Comparison of ENCODE assay signal across 8 cellular contexts in the genomic region with DNA sequence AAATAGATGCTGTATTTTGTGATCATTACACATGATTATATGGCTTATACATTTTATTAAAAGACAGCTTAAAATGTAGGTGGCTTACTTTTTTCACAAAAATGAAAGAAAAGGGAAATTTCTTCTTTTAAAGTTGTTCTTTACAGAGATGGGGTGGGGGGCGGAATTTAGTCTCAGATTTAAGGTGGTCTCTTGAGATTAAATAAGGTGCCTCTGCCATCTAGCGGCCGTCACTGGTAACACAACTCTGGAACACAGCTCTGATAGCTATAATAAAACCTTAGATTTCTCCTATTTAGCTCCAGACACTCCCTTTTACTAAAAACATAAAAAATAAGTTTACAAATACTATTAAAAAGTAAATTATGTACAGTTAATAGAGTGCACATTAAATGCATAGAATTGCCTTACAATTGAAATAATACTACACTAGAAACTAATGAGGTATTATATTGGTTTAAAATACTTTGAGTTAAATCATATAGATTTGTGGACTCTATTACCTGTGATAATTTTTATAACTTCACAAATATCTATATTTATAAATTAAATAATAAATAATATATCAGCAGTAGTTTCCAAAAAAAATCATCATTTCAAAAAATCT.
DNase-seq lines count a peak whose midpoint lies in the region; ATAC-seq, FAIRE-seq and TF ChIP-seq lines count a peak whose summit lies in the region.

No MANE protein-coding gene starts in this region.

- H3K9me3 ChIP-seq in astrocyte (ENCODE audit: insufficient read depth, low read depth, low read length) = no peaks in the 10 kb centered on the region

- no peaks in the 10 kb centered on the region for H4K20me1 ChIP-seq in astrocyte (ENCODE audit: insufficient read depth, low read length)

- no peak overlapping the region for H3K9ac ChIP-seq in astrocyte (ENCODE audit: low read length)

- no peak overlapping the region for H3K4me3 ChIP-seq in astrocyte (ENCODE audit: insufficient read depth, low read depth, low read length)

- H3K27ac Mint-ChIP-seq in activated T-helper 1 cell treated with anti-CD3 and anti-CD28 coated beads, Interleukin-12 subunit alpha, Interleukin-12 subunit beta, Interleukin-2, Interleukin-4 antibody, amounts not matched to agents 30 ng/mL and 10 ng/mL and 1 ng/mL, durations not matched to agents 14 hours and 24 hours and 36 hours = no peak overlapping the region
- H3K27ac Mint-ChIP-seq in astrocyte (ENCODE audit: unreplicated experiment) = no peak overlapping the region

- DNase-seq in activated T-helper 1 cell treated with Interleukin-2 at 50 U/mL for 16 hours (ENCODE audit: low read depth) = peak; percentile 2
- DNase-seq in activated T-helper 1 cell treated with anti-CD3 and anti-CD28 coated beads, Interleukin-12 subunit alpha, Interleukin-12 subunit beta, Interleukin-2, Interleukin-4 antibody, amounts not matched to agents 30 ng/mL and 10 ng/mL and 1 ng/mL, durations not matched to agents 14 hours and 24 hours and 36 hours (ENCODE audit: low spot score) = no peak
- DNase-seq in astrocyte (ENCODE audit: low read depth) = no peak
- peak; percentile 9 for DNase-seq in iPS DF 4.7 (ENCODE audit: extremely low read depth, low spot score)
- DNase-seq in stimulated activated CD4-positive, alpha-beta T cell treated with anti-CD3 and anti-CD28 coated beads, Interleukin-1b, Interleukin-23, amount 100 ng/mL, for 1 hour (ENCODE audit: low read depth in 2 of 2) = peak; percentile 6 to 18

- intact Hi-C loops in activated T-helper 1 cell treated with anti-CD3 and anti-CD28 coated beads, Interleukin-12 subunit alpha, Interleukin-12 subunit beta, Interleukin-2, Interleukin-4 antibody, amounts not matched to agents 30 ng/mL and 10 ng/mL and 1 ng/mL, durations not matched to agents 14 hours and 24 hours and 36 hours (cut with micrococcal nuclease) = loop anchor here (1.0 kb wide), 1 partner anchor 1411 kb away; no protein-coding TSS in a partner anchor

- no peaks in the 10 kb centered on the region for H3K36me3 Mint-ChIP-seq in activated T-helper 1 cell treated with anti-CD3 and anti-CD28 coated beads, Interleukin-12 subunit alpha, Interleukin-12 subunit beta, Interleukin-2, Interleukin-4 antibody, amounts not matched to agents 30 ng/mL and 10 ng/mL and 1 ng/mL, durations not matched to agents 14 hours and 24 hours and 36 hours (ENCODE audit: low read depth)
- no peaks in the 10 kb centered on the region for H3K36me3 Mint-ChIP-seq in astrocyte (ENCODE audit: low read depth, unreplicated experiment)

- no peaks in the 10 kb centered on the region for H3K27me3 Mint-ChIP-seq in activated T-helper 1 cell treated with anti-CD3 and anti-CD28 coated beads, Interleukin-12 subunit alpha, Interleukin-12 subunit beta, Interleukin-2, Interleukin-4 antibody, amounts not matched to agents 30 ng/mL and 10 ng/mL and 1 ng/mL, durations not matched to agents 14 hours and 24 hours and 36 hours (ENCODE audit: insufficient read depth)
- no peaks in the 10 kb centered on the region for H3K27me3 Mint-ChIP-seq in astrocyte (ENCODE audit: low read depth, unreplicated experiment)

- no peak for FAIRE-seq in astrocyte (lab: Jason Lieb, UNC)

- no peak overlapping the region for H3K4me2 ChIP-seq in astrocyte (ENCODE audit: low read length)

- ATAC-seq in HG03565 (IDR thresholded peaks at IDR 0.05; ENCODE audit: unreplicated experiment) (peak; percentile 59), SK-N-SH treated with all-trans-retinoic acid at 6 μM for 48 hours (peak; percentile 67), GM19397 (IDR thresholded peaks at IDR 0.05; ENCODE audit: unreplicated experiment) (no peak)

- H3K4me1 Mint-ChIP-seq in activated T-helper 1 cell treated with anti-CD3 and anti-CD28 coated beads, Interleukin-12 subunit alpha, Interleukin-12 subunit beta, Interleukin-2, Interleukin-4 antibody, amounts not matched to agents 30 ng/mL and 10 ng/mL and 1 ng/mL, durations not matched to agents 14 hours and 24 hours and 36 hours (ENCODE audit: low read depth) = no peaks in the 10 kb centered on the region
- peaks cover 2% of the 10 kb centered on the region for H3K4me1 Mint-ChIP-seq in astrocyte (ENCODE audit: low read depth, unreplicated experiment)

- H3K27me3 ChIP-seq in astrocyte (ENCODE audit: insufficient read depth, low read length) = no peaks in the 10 kb centered on the region

- H3K9me3 Mint-ChIP-seq in activated T-helper 1 cell treated with anti-CD3 and anti-CD28 coated beads, Interleukin-12 subunit alpha, Interleukin-12 subunit beta, Interleukin-2, Interleukin-4 antibody, amounts not matched to agents 30 ng/mL and 10 ng/mL and 1 ng/mL, durations not matched to agents 14 hours and 24 hours and 36 hours = no peaks in the 10 kb centered on the region
- no peaks in the 10 kb centered on the region for H3K9me3 Mint-ChIP-seq in astrocyte (ENCODE audit: unreplicated experiment)

- H3K4me3 Mint-ChIP-seq in activated T-helper 1 cell treated with anti-CD3 and anti-CD28 coated beads, Interleukin-12 subunit alpha, Interleukin-12 subunit beta, Interleukin-2, Interleukin-4 antibody, amounts not matched to agents 30 ng/mL and 10 ng/mL and 1 ng/mL, durations not matched to agents 14 hours and 24 hours and 36 hours = no peak overlapping the region
- no peak overlapping the region for H3K4me3 Mint-ChIP-seq in astrocyte (ENCODE audit: unreplicated experiment)

- no peak overlapping the region for H3K27ac ChIP-seq in astrocyte (ENCODE audit: low read depth, low read length)

- no peaks in the 10 kb centered on the region for H3K36me3 ChIP-seq in astrocyte (ENCODE audit: insufficient read depth, low read length)

- H3K4me1 ChIP-seq in astrocyte (ENCODE audit: insufficient read depth, low read length) = no peaks in the 10 kb centered on the region

- no peaks in the 10 kb centered on the region for H3K79me2 ChIP-seq in astrocyte (ENCODE audit: insufficient read depth, low read length)

- TF ChIP-seq CTCF in astrocyte (IDR thresholded peaks at IDR 0.05; ENCODE audit: insufficient read depth, low read depth, low read length) = peak; percentile 91

- H2AFZ ChIP-seq in astrocyte (ENCODE audit: low read depth, low read length) = no peak overlapping the region

TF ChIP-seq in SK-N-SH treated with all-trans-retinoic acid at 6 μM for 48 hours, 23 proteins besides CTCF, POLR2A, EP300 and RAD21 (continues in another document):
- TF ChIP-seq OSR1 (CRISPR knock-in tag; IDR thresholded peaks at IDR 0.05) (no peak), CSDC2 (CRISPR knock-in tag; IDR thresholded peaks at IDR 0.05) (no peak), ZFP3 (CRISPR knock-in tag; IDR thresholded peaks at IDR 0.05) (no peak), ZC3H10 (CRISPR knock-in tag; IDR thresholded peaks at IDR 0.05) (no peak), ZNF8 (CRISPR knock-in tag; IDR thresholded peaks at IDR 0.05) (no peak), ZNF565 (CRISPR knock-in tag; conservative IDR thresholded peaks at IDR 0.05; ENCODE audit: low read depth) (no peak), PATZ1 (CRISPR knock-in tag; IDR thresholded peaks at IDR 0.05; ENCODE audit: borderline replicate concordance) (no peak), TSHZ2 (CRISPR knock-in tag; IDR thresholded peaks at IDR 0.05) (no peak)

Comparison
In these comparisons a context has a peak if more than half of its experiments do, and no peak if none do; other contexts are left out.
1. DNase-seq: peak in activated T-helper 1 cell treated with Interleukin-2 at 50 U/mL for 16 hours (single experiment), iPS DF 4.7 (single experiment) and stimulated activated CD4-positive, alpha-beta T cell treated with anti-CD3 and anti-CD28 coated beads, Interleukin-1b, Interleukin-23, amount 100 ng/mL, for 1 hour (2 of 2); none in activated T-helper 1 cell treated with anti-CD3 and anti-CD28 coated beads, Interleukin-12 subunit alpha, Interleukin-12 subunit beta, Interleukin-2, Interleukin-4 antibody, amounts not matched to agents 30 ng/mL and 10 ng/mL and 1 ng/mL, durations not matched to agents 14 hours and 24 hours and 36 hours (single experiment) and astrocyte (single experiment).